In genomic region chr4:86233681-86234080, GRCh38 we compare ENCODE assay signal across 1 cellular context.
TF ChIP-seq lines count a peak whose summit lies in the region.

No MANE protein-coding gene starts in this region.

TF ChIP-seq in GM23338, 12 proteins besides CTCF, POLR2A, EP300 and RAD21 (continued from another document):
- TF ChIP-seq ZNF462 (CRISPR knock-in tag; IDR thresholded peaks at IDR 0.05) = no peak
- no peak for TF ChIP-seq EZH2phosphoT487 (IDR thresholded peaks at IDR 0.05; ENCODE audit: unreplicated experiment)
- no peak for TF ChIP-seq JUNB (IDR thresholded peaks at IDR 0.05; ENCODE audit: unreplicated experiment)
- TF ChIP-seq REST (IDR thresholded peaks at IDR 0.05; ENCODE audit: unreplicated experiment) = no peak
- no peak for TF ChIP-seq ZNF331 (CRISPR knock-in tag; IDR thresholded peaks at IDR 0.05; ENCODE audit: low read depth)
- TF ChIP-seq ETS1 (IDR thresholded peaks at IDR 0.05) = no peak
- no peak for TF ChIP-seq EZH2 (IDR thresholded peaks at IDR 0.05; ENCODE audit: low read depth, unreplicated experiment)
- TF ChIP-seq ZNF114 (CRISPR knock-in tag; IDR thresholded peaks at IDR 0.05) = no peak
